9 cellular contexts compared by ENCODE assay signal in genomic region chr17:43846221-43846712, GRCh38. TPM values are rescaled to one million over a fixed set of nuclear protein-coding genes. Genes with fewer than 3 reads are reported as not detected.
DNase-seq lines count a peak whose midpoint lies in the region; ATAC-seq and TF ChIP-seq lines count a peak whose summit lies in the region.
"Had no signal": no experiment of that assay in that cellular context is flagged by ENCODE, and none has a peak within 500 bp of the region (broad histone marks: within the 10 kb centered on the region; RNA-seq: fewer than 3 reads in every experiment).

No MANE protein-coding gene starts in this region.

- no peak overlapping the region for H3K4me3 ChIP-seq in ascending aorta
- H3K4me3 ChIP-seq in sigmoid colon = no peak overlapping the region
- H3K4me3 ChIP-seq: BLaER1 had no signal

- H3K4me1 ChIP-seq in ascending aorta (peaks cover 0 to 12% of the 10 kb centered on the region in 2 donors), sigmoid colon (peaks cover 0 to 16% (median 9%) of the 10 kb centered on the region in 4 donors)
- H3K4me1 ChIP-seq: BLaER1 had no signal

- no peak overlapping the region for H3K27ac Mint-ChIP-seq in T-helper 2 cell treated with Interferon-gamma antibody and Interleukin-4, amounts not matched to agents 5 μg/mL and 100 μg/mL, for 36 hours

- no peak for ATAC-seq in HG03139 (IDR thresholded peaks at IDR 0.05; ENCODE audit: unreplicated experiment)

- no peak for TF ChIP-seq POLR2A in sigmoid colon (IDR thresholded peaks at IDR 0.05)

- 7 to 15% methylated on average over 13 of the region's 13 CpGs for WGBS in sigmoid colon, 2 donors

- peaks cover 10% of the 10 kb centered on the region for H3K27me3 Mint-ChIP-seq in T-helper 2 cell treated with Interferon-gamma antibody and Interleukin-4, amounts not matched to agents 5 μg/mL and 100 μg/mL, for 36 hours (ENCODE audit: low read depth)

- intact Hi-C loops in ascending aorta (cut with DNase I) = loop anchor here (1.0 to 5.0 kb wide), 3 partner anchors 13 to 154 kb away; partner anchors contain the start of genes DUSP3 and MPP3
- intact Hi-C loops in sigmoid colon (cut with DNase I) = loop anchor here (2.0 to 5.0 kb wide), 3 partner anchors 69 to 151 kb away; partner anchors contain the start of gene DUSP3

- DNase-seq in DMS79 treated with DMSO at 0.1 percent for 48 hours (lab: John Stamatoyannopoulos, UW) = peak; percentile 10
- no peak for DNase-seq in DMS79 (lab: John Stamatoyannopoulos, UW)
- DNase-seq in NCI-H1092 treated with DMSO at 0.1 percent for 48 hours (lab: John Stamatoyannopoulos, UW) = peak; percentile 27
- DNase-seq in T-helper 2 cell treated with Interferon-gamma antibody and Interleukin-4, amounts not matched to agents 5 μg/mL and 100 μg/mL, for 36 hours (ENCODE audit: low spot score) = peak; percentile 64
- peak; percentile 21 to 92 for DNase-seq in ascending aorta (ENCODE audit: low spot score in 2 of 2)
- peak; percentile 92 for DNase-seq in hepatic stellate cell (ENCODE audit: low spot score)
- DNase-seq in sigmoid colon = peak; percentile 94

- no peak overlapping the region for H3K4me3 Mint-ChIP-seq in T-helper 2 cell treated with Interferon-gamma antibody and Interleukin-4, amounts not matched to agents 5 μg/mL and 100 μg/mL, for 36 hours

- no peak for TF ChIP-seq EP300 in sigmoid colon (IDR thresholded peaks at IDR 0.05)

- H3K27ac ChIP-seq in ascending aorta (no peak overlapping the region), sigmoid colon (peak overlapping the region in 3 of 4 donors; percentile 5 to 40 (median 32))
- H3K27ac ChIP-seq: BLaER1 had no signal

- peak; percentile 95 to 100 (median 99) for TF ChIP-seq CTCF in ascending aorta (IDR thresholded peaks at IDR 0.05)
- peak; percentile 95 to 98 (median 96) for TF ChIP-seq CTCF in sigmoid colon (IDR thresholded peaks at IDR 0.05)

- no peaks in the 10 kb centered on the region for H3K9me3 Mint-ChIP-seq in T-helper 2 cell treated with Interferon-gamma antibody and Interleukin-4, amounts not matched to agents 5 μg/mL and 100 μg/mL, for 36 hours

- no peaks in the 10 kb centered on the region for H3K36me3 Mint-ChIP-seq in T-helper 2 cell treated with Interferon-gamma antibody and Interleukin-4, amounts not matched to agents 5 μg/mL and 100 μg/mL, for 36 hours (ENCODE audit: low read depth)

- H3K9me3 ChIP-seq in ascending aorta (no peaks in the 10 kb centered on the region), sigmoid colon (no peaks in the 10 kb centered on the region)
- H3K9me3 ChIP-seq: BLaER1 had no signal

- H3K27me3 ChIP-seq in ascending aorta = no peaks in the 10 kb centered on the region
- H3K27me3 ChIP-seq in sigmoid colon = no peaks in the 10 kb centered on the region
- H3K27me3 ChIP-seq: BLaER1 had no signal

- no peaks in the 10 kb centered on the region for H3K4me1 Mint-ChIP-seq in T-helper 2 cell treated with Interferon-gamma antibody and Interleukin-4, amounts not matched to agents 5 μg/mL and 100 μg/mL, for 36 hours (ENCODE audit: low read depth)

- no peaks in the 10 kb centered on the region for H3K36me3 ChIP-seq in ascending aorta
- H3K36me3 ChIP-seq in sigmoid colon = no peaks in the 10 kb centered on the region
- H3K36me3 ChIP-seq: BLaER1 had no signal

RNA-seq across cellular contexts. Expression of gene CD300LG, which starts 0.7 kb away (rescaled TPM):
- 45.9 TPM for total RNA-seq in ascending aorta
- total RNA-seq in sigmoid colon = 1 to 10 TPM; 1.5 to 5.3 (median 2.6) TPM
- polyA plus RNA-seq in sigmoid colon = 1 to 10 TPM in 1 of 3 donors, under 1 TPM in 1, not detected in 1; 0.60 to 1.5 TPM

RNA-seq across cellular contexts. Expression of gene MPP3, which starts 13.3 kb away (rescaled TPM):
- total RNA-seq in ascending aorta = 37.0 TPM
- 10 to 100 TPM in 1 of 4 donors, 1 to 10 TPM in 3; 5.0 to 10.5 (median 6.0) TPM for total RNA-seq in sigmoid colon
- polyA plus RNA-seq in sigmoid colon = 1 to 10 TPM in 2 of 3 donors, under 1 TPM in 1; 0.23 to 1.9 (median 1.2) TPM

Comparison
In these comparisons a context has a peak if more than half of its experiments do, and no peak if none do; other contexts are left out.
1. H3K27ac ChIP-seq: peak in sigmoid colon (3 of 4); none in ascending aorta (0 of 2).